7 cellular contexts compared by ENCODE assay signal in the genomic region with DNA sequence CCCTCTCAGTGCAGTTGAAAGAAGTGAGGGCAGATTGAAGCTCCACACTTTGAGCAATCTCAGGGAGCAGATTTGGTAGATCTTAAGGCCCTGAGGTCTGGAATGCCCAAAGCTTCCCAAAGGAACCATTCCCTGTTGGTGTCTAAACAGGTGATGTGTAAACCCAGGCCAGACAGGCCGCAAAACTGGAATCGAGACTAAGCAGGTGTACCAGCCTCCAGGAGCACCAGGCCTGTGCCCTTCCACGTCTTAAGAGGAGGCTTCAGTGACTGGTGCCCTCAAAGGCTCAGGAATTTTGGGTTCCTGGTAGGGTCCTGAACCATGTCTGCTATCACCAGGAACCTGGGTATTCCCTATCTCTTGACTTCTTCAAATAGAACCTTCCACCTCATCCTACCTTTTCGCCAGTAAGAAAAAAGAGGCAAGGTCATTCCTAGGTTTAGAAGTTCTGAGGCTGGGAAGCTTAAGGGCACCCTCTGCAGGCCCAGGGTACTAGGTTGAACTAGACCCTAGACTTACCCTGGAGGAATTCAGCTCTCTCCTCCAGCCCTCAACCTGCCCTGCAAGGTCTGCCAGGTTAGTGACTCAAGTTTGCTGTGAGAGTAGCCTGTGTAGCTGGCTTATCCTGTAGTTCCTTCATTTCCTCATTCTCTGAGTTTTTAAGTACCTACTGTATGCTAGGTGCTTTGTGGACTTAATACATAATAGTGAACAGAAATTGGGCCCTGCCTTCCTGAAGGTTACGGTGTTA.
A peak's percentile ranks its signal among the peaks of the same experiment; 100 is the strongest.
DNase-seq lines count a peak whose midpoint lies in the region; ATAC-seq and TF ChIP-seq lines count a peak whose summit lies in the region.

No MANE protein-coding gene starts in this region.

- H3K36me3 Mint-ChIP-seq in activated naive CD4-positive, alpha-beta T cell treated with anti-CD3 and anti-CD28 coated beads, Interleukin-2, amount 50 U/mL, for 72 hours: peaks cover 0 to 9% of the 10 kb centered on the region in 2 donors

- peaks cover 32% of the 10 kb centered on the region for H3K36me3 ChIP-seq in suprapubic skin

- H3K9me3 Mint-ChIP-seq in activated naive CD4-positive, alpha-beta T cell treated with anti-CD3 and anti-CD28 coated beads, Interleukin-2, amount 50 U/mL, for 72 hours: peaks cover 0 to 5% of the 10 kb centered on the region in 2 donors

- no peaks in the 10 kb centered on the region for H3K9me3 ChIP-seq in suprapubic skin

- TF ChIP-seq CTCF in suprapubic skin (IDR thresholded peaks at IDR 0.05): no peak

- DNase-seq in HuH-7.5 (ENCODE audit: low spot score) (peak; percentile 31), kidney tubule cell (ENCODE audit: low spot score) (peak; percentile 89), suprapubic skin (ENCODE audit: low spot score in 2 of 2) (no peak), NCI-H1694 treated with DMSO at 0.1 percent for 48 hours (lab: John Stamatoyannopoulos, UW) (no peak), activated gamma-delta T cell (lab: John Stamatoyannopoulos, UW) (no peak)
- no peak for DNase-seq in activated naive CD4-positive, alpha-beta T cell treated with anti-CD3 and anti-CD28 coated beads, Interleukin-2, amount 50 U/mL, for 72 hours (ENCODE audit: low spot score in 2 of 2)

- H3K27ac ChIP-seq in suprapubic skin: peak overlapping the region; percentile 88

- peak; percentile 28 to 38 for ATAC-seq in activated naive CD4-positive, alpha-beta T cell treated with anti-CD3 and anti-CD28 coated beads, Interleukin-2, amount 50 U/mL, for 72 hours
- no peak for ATAC-seq in GM21515 (IDR thresholded peaks at IDR 0.05; ENCODE audit: unreplicated experiment)

- no peak overlapping the region for H3K27ac Mint-ChIP-seq in activated naive CD4-positive, alpha-beta T cell treated with anti-CD3 and anti-CD28 coated beads, Interleukin-2, amount 50 U/mL, for 72 hours

- H3K4me1 ChIP-seq in suprapubic skin: peaks cover 70% of the 10 kb centered on the region

- TF ChIP-seq EP300 in suprapubic skin (IDR thresholded peaks at IDR 0.05): no peak

- no peak for TF ChIP-seq POLR2A in suprapubic skin (IDR thresholded peaks at IDR 0.05)

- no peak overlapping the region for H3K4me3 ChIP-seq in suprapubic skin

- no peaks in the 10 kb centered on the region for H3K27me3 ChIP-seq in suprapubic skin

- 88% methylated on average over 5 of the region's 5 CpGs for WGBS in suprapubic skin

Comparison
In these comparisons a context has a peak if more than half of its experiments do, and no peak if none do; other contexts are left out.
1. DNase-seq: peak in HuH-7.5 (single experiment) and kidney tubule cell (single experiment); none in activated naive CD4-positive, alpha-beta T cell treated with anti-CD3 and anti-CD28 coated beads, Interleukin-2, amount 50 U/mL, for 72 hours (0 of 2), suprapubic skin (0 of 2), NCI-H1694 treated with DMSO at 0.1 percent for 48 hours (single experiment) and activated gamma-delta T cell (single experiment).